34 cellular contexts compared by ENCODE assay signal in the genomic region with DNA sequence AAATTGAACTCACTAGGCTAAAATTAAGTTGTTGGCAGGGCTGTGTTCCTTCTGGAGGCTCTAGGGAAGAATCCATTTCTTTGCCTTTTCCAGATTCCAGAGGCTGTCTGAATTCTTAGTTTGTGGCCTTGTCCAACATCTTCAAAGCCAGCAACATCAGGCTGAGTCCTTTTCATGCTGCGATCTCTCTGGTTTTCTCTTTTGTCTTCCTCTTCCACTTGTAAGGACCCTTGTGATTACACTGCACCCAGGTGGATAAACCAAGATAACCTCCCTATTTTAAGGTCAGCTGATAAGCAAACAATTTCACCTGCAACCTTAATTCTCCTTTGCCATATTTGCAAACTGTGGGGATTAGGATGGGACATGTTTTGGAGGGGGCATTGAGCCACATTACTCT.
"Had no signal": no experiment of that assay in that cellular context is flagged by ENCODE, and none has a peak within 500 bp of the region (broad histone marks: within the 10 kb centered on the region; RNA-seq: fewer than 3 reads in every experiment).

No MANE protein-coding gene starts in this region.

- H3K27me3 Mint-ChIP-seq: activated CD4-positive, alpha-beta memory T cell treated with anti-CD3 and anti-CD28 coated beads for 36 hours; activated CD4-positive, alpha-beta T cell treated with anti-CD3 and anti-CD28 coated beads for 36 hours; activated CD4-positive, alpha-beta T cell treated with anti-CD3 and anti-CD28 coated beads, Interleukin-2, amount 10 ng/mL, durations not matched to agents 24 days and 14 days; activated CD8-positive, alpha-beta memory T cell treated with anti-CD3 and anti-CD28 coated beads, Interleukin-2, amount 10 ng/mL, durations not matched to agents 7 days and 5 days; activated naive CD4-positive, alpha-beta T cell treated with anti-CD3 and anti-CD28 coated beads, Interleukin-2, amount 50 U/mL, for 24 hours; activated naive CD8-positive, alpha-beta T cell treated with anti-CD3 and anti-CD28 coated beads for 36 hours; activated naive CD8-positive, alpha-beta T cell treated with anti-CD3 and anti-CD28 coated beads, Interleukin-2, amount 50 U/mL, for 24 hours; brain; central memory CD8-positive, alpha-beta T cell; dendritic cell treated with granulocyte-macrophage colony-stimulating factor and Interleukin-4, amounts not matched to agents 40 ng/mL and 50 ng/mL, for 4 days; T-helper 17 cell had no signal

- H3K9me3 ChIP-seq: adrenal gland, breast epithelium had no signal

- H3K4me3 Mint-ChIP-seq: activated CD4-positive, alpha-beta memory T cell treated with anti-CD3 and anti-CD28 coated beads for 36 hours; activated CD4-positive, alpha-beta T cell treated with anti-CD3 and anti-CD28 coated beads for 36 hours; activated CD4-positive, alpha-beta T cell treated with anti-CD3 and anti-CD28 coated beads, Interleukin-2, amount 10 ng/mL, durations not matched to agents 24 days and 14 days; activated CD8-positive, alpha-beta memory T cell treated with anti-CD3 and anti-CD28 coated beads, Interleukin-2, amount 10 ng/mL, durations not matched to agents 7 days and 5 days; activated CD8-positive, alpha-beta T cell treated with anti-CD3 and anti-CD28 coated beads, Interleukin-2, amount 10 ng/mL, durations not matched to agents 7 days and 5 days; activated naive CD4-positive, alpha-beta T cell treated with anti-CD3 and anti-CD28 coated beads for 36 hours; activated naive CD4-positive, alpha-beta T cell treated with anti-CD3 and anti-CD28 coated beads, Interleukin-2, amount 50 U/mL, for 24 hours; activated naive CD8-positive, alpha-beta T cell treated with anti-CD3 and anti-CD28 coated beads for 36 hours; activated naive CD8-positive, alpha-beta T cell treated with anti-CD3 and anti-CD28 coated beads, Interleukin-2, amount 50 U/mL, for 24 hours; activated T-helper 1 cell treated with anti-CD3 and anti-CD28 coated beads, Interleukin-12 subunit alpha, Interleukin-12 subunit beta, Interleukin-2, Interleukin-4 antibody, amounts not matched to agents 30 ng/mL and 10 ng/mL and 1 ng/mL, durations not matched to agents 14 hours and 24 hours and 36 hours; brain; central memory CD8-positive, alpha-beta T cell; dendritic cell treated with granulocyte-macrophage colony-stimulating factor and Interleukin-4, amounts not matched to agents 40 ng/mL and 50 ng/mL, for 4 days; endodermal cell; T-helper 17 cell; T-helper 2 cell treated with Interferon-gamma antibody and Interleukin-4, amounts not matched to agents 5 μg/mL and 100 μg/mL, for 36 hours had no signal

- DNase-seq: activated CD4-positive, alpha-beta memory T cell treated with anti-CD3 and anti-CD28 coated beads for 36 hours; activated CD4-positive, alpha-beta T cell treated with anti-CD3 and anti-CD28 coated beads for 36 hours; activated CD4-positive, alpha-beta T cell treated with anti-CD3 and anti-CD28 coated beads, Interleukin-2, amount 10 ng/mL, durations not matched to agents 24 days and 14 days; activated CD4-positive, CD25-positive, alpha-beta regulatory T cell; activated CD4-positive, CD25-positive, alpha-beta regulatory T cell treated with anti-CD3 and anti-CD28 coated beads, Interleukin-2, amount 50 U/mL, for 72 hours; activated CD8-positive, alpha-beta memory T cell treated with anti-CD3 and anti-CD28 coated beads, Interleukin-2, amount 10 ng/mL, durations not matched to agents 7 days and 5 days; activated CD8-positive, alpha-beta memory T cell treated with anti-CD3 and anti-CD28 coated beads, Interleukin-2, amount 50 U/mL, for 4 hours; activated CD8-positive, alpha-beta T cell treated with anti-CD3 and anti-CD28 coated beads, Interleukin-2, amount 10 ng/mL, durations not matched to agents 7 days and 5 days; activated effector memory CD4-positive, alpha-beta T cell treated with anti-CD3 and anti-CD28 coated beads, Interleukin-2, amount 50 U/mL, for 16 hours; activated naive CD4-positive, alpha-beta T cell treated with anti-CD3 and anti-CD28 coated beads for 36 hours; activated naive CD8-positive, alpha-beta T cell treated with anti-CD3 and anti-CD28 coated beads for 36 hours; activated naive CD8-positive, alpha-beta T cell treated with anti-CD3 and anti-CD28 coated beads, Interleukin-2, amount 50 U/mL, for 24 hours; activated T-cell treated with anti-CD3 and anti-CD28 coated beads, Interleukin-2, amount 50 U/mL, for 1 hour; activated T-cell treated with anti-CD3 and anti-CD28 coated beads, Interleukin-2, amount 50 U/mL, for 48 hours; adrenal gland; dorsolateral prefrontal cortex; effector memory CD4-positive, alpha-beta T cell; endodermal cell; foreskin fibroblast; head of caudate nucleus; T-helper 17 cell; T1000 had no signal

- H3K4me1 Mint-ChIP-seq: activated CD4-positive, alpha-beta T cell treated with anti-CD3 and anti-CD28 coated beads for 36 hours; activated CD4-positive, alpha-beta T cell treated with anti-CD3 and anti-CD28 coated beads, Interleukin-2, amount 10 ng/mL, durations not matched to agents 24 days and 14 days; T-helper 17 cell had no signal

- H3K27me3 ChIP-seq: adrenal gland, ascending aorta, breast epithelium, dorsolateral prefrontal cortex had no signal

- H3K4me1 ChIP-seq: adrenal gland, ascending aorta, breast epithelium had no signal

- ATAC-seq: activated CD4-positive, alpha-beta T cell treated with anti-CD3 and anti-CD28 coated beads for 36 hours; activated CD8-positive, alpha-beta memory T cell treated with anti-CD3 and anti-CD28 coated beads, Interleukin-2, amount 10 ng/mL, durations not matched to agents 7 days and 5 days; activated CD8-positive, alpha-beta T cell treated with anti-CD3 and anti-CD28 coated beads, Interleukin-2, amount 10 ng/mL, durations not matched to agents 7 days and 5 days; activated naive CD8-positive, alpha-beta T cell treated with anti-CD3 and anti-CD28 coated beads, Interleukin-2, amount 50 U/mL, for 24 hours; esophagus mucosa; T-helper 17 cell had no signal

- FAIRE-seq: frontal cortex had no signal

- H3K4me3 ChIP-seq: adrenal gland, ascending aorta, breast epithelium, coronary artery, dorsolateral prefrontal cortex had no signal

- H3K36me3 ChIP-seq: adrenal gland, ascending aorta, breast epithelium had no signal

- H3K27ac ChIP-seq: adrenal gland, ascending aorta, breast epithelium, coronary artery, dorsolateral prefrontal cortex had no signal

- H3K9me3 Mint-ChIP-seq: activated CD4-positive, alpha-beta T cell treated with anti-CD3 and anti-CD28 coated beads, Interleukin-2, amount 10 ng/mL, durations not matched to agents 24 days and 14 days; activated T-helper 2 cell treated with anti-CD3 and anti-CD28 coated beads, Interferon-gamma antibody, Interleukin-2, Interleukin-4, amounts not matched to agents 10 μg/mL and 5 μg/mL and 100 μg/mL, durations not matched to agents 14 hours and 24 hours and 36 hours; central memory CD8-positive, alpha-beta T cell; dendritic cell treated with granulocyte-macrophage colony-stimulating factor and Interleukin-4, amounts not matched to agents 40 ng/mL and 50 ng/mL, for 4 days; endodermal cell; T-helper 2 cell treated with Interferon-gamma antibody and Interleukin-4, amounts not matched to agents 5 μg/mL and 100 μg/mL, for 36 hours had no signal

- H3K27ac Mint-ChIP-seq: activated CD4-positive, alpha-beta memory T cell treated with anti-CD3 and anti-CD28 coated beads for 36 hours; activated CD4-positive, alpha-beta T cell treated with anti-CD3 and anti-CD28 coated beads for 36 hours; activated CD4-positive, alpha-beta T cell treated with anti-CD3 and anti-CD28 coated beads, Interleukin-2, amount 10 ng/mL, durations not matched to agents 24 days and 14 days; activated CD8-positive, alpha-beta memory T cell treated with anti-CD3 and anti-CD28 coated beads, Interleukin-2, amount 10 ng/mL, durations not matched to agents 7 days and 5 days; activated CD8-positive, alpha-beta T cell treated with anti-CD3 and anti-CD28 coated beads, Interleukin-2, amount 10 ng/mL, durations not matched to agents 7 days and 5 days; activated naive CD4-positive, alpha-beta T cell treated with anti-CD3 and anti-CD28 coated beads for 36 hours; activated naive CD4-positive, alpha-beta T cell treated with anti-CD3 and anti-CD28 coated beads, Interleukin-2, amount 50 U/mL, for 24 hours; activated naive CD8-positive, alpha-beta T cell treated with anti-CD3 and anti-CD28 coated beads for 36 hours; activated naive CD8-positive, alpha-beta T cell treated with anti-CD3 and anti-CD28 coated beads, Interleukin-2, amount 50 U/mL, for 24 hours; activated T-helper 1 cell treated with anti-CD3 and anti-CD28 coated beads, Interleukin-12 subunit alpha, Interleukin-12 subunit beta, Interleukin-2, Interleukin-4 antibody, amounts not matched to agents 30 ng/mL and 10 ng/mL and 1 ng/mL, durations not matched to agents 14 hours and 24 hours and 36 hours; activated T-helper 2 cell treated with anti-CD3 and anti-CD28 coated beads, Interferon-gamma antibody, Interleukin-2, Interleukin-4, amounts not matched to agents 10 μg/mL and 5 μg/mL and 100 μg/mL, durations not matched to agents 14 hours and 24 hours and 36 hours; brain; dendritic cell treated with granulocyte-macrophage colony-stimulating factor and Interleukin-4, amounts not matched to agents 40 ng/mL and 50 ng/mL, for 4 days; endodermal cell; T-helper 17 cell; T-helper 2 cell treated with Interferon-gamma antibody and Interleukin-4, amounts not matched to agents 5 μg/mL and 100 μg/mL, for 36 hours had no signal
